In genomic region chr9:120841930-120842684, GRCh38 we compare ENCODE assay signal across 8 cellular contexts. TPM values are rescaled to one million over a fixed set of nuclear protein-coding genes. Genes with fewer than 3 reads are reported as not detected.
DNase-seq lines count a peak whose midpoint lies in the region; FAIRE-seq and TF ChIP-seq lines count a peak whose summit lies in the region.

No MANE protein-coding gene starts in this region.

- peak overlapping the region; percentile 89 for H3K4me2 ChIP-seq in astrocyte (ENCODE audit: low read length)

- H2AFZ ChIP-seq in astrocyte (ENCODE audit: low read depth, low read length) = peak overlapping the region; percentile 92

- peaks cover 14% of the 10 kb centered on the region for H3K4me1 ChIP-seq in astrocyte (ENCODE audit: insufficient read depth, low read length)
- H3K4me1 ChIP-seq in stomach = peaks cover 15 to 80% (median 45%) of the 10 kb centered on the region in 4 donors

- H3K9ac ChIP-seq in astrocyte (ENCODE audit: low read length) = peak overlapping the region; percentile 98

- DNase-seq in activated CD4-positive, alpha-beta T cell treated with anti-CD3 and anti-CD28 coated beads, Interleukin-2, amount 10 ng/mL, durations not matched to agents 7 days and 5 days = no peak
- DNase-seq in activated CD4-positive, alpha-beta T cell treated with anti-CD3 and anti-CD28 coated beads, Interleukin-2, amount 50 U/mL, for 1 hour = no peak
- DNase-seq in HS-27A (ENCODE audit: low read depth) = peak; percentile 7
- DNase-seq in astrocyte (ENCODE audit: low read depth) = peak; percentile 2
- DNase-seq in inferior parietal cortex (ENCODE audit: extremely low spot score) = peak; percentile 38
- DNase-seq in stomach = no peak
- no peak for DNase-seq in NCI-H2196 (lab: John Stamatoyannopoulos, UW; ENCODE audit: unreplicated experiment)
- no peak for DNase-seq in GM10266 (ENCODE audit: extremely low spot score)

- CTCF ChIA-PET in activated CD4-positive, alpha-beta T cell treated with anti-CD3 and anti-CD28 coated beads, Interleukin-2, amount 10 ng/mL, durations not matched to agents 7 days and 5 days (lab: Charles Lee) = no interaction called here

- no peaks in the 10 kb centered on the region for H3K9me3 Mint-ChIP-seq in activated CD4-positive, alpha-beta T cell treated with anti-CD3 and anti-CD28 coated beads, Interleukin-2, amount 10 ng/mL, durations not matched to agents 7 days and 5 days
- H3K9me3 Mint-ChIP-seq in astrocyte (ENCODE audit: unreplicated experiment) = peaks cover 2% of the 10 kb centered on the region

- no peaks in the 10 kb centered on the region for H3K27me3 ChIP-seq in astrocyte (ENCODE audit: insufficient read depth, low read length)
- no peaks in the 10 kb centered on the region for H3K27me3 ChIP-seq in stomach

- TF ChIP-seq CTCF in astrocyte (IDR thresholded peaks at IDR 0.05; ENCODE audit: insufficient read depth, low read depth, low read length) (no peak), stomach (IDR thresholded peaks at IDR 0.05) (no peak), GM10266 (IDR thresholded peaks at IDR 0.05; ENCODE audit: control insufficient read depth, insufficient read depth, low read depth, missing control alignments) (no peak)

- no peaks in the 10 kb centered on the region for H3K27me3 Mint-ChIP-seq in activated CD4-positive, alpha-beta T cell treated with anti-CD3 and anti-CD28 coated beads, Interleukin-2, amount 10 ng/mL, durations not matched to agents 7 days and 5 days
- no peaks in the 10 kb centered on the region for H3K27me3 Mint-ChIP-seq in astrocyte (ENCODE audit: low read depth, unreplicated experiment)

- WGBS in stomach, 5 donors = 28 to 55% (median 34%) methylated on average over 18 of the region's 18 CpGs

- intact Hi-C loops in stomach (cut with DNase I; ENCODE audit: low total_unique reads) = no loop called here

- peaks cover 18% of the 10 kb centered on the region for H4K20me1 ChIP-seq in astrocyte (ENCODE audit: insufficient read depth, low read length)

- peak overlapping the region; percentile 95 for H3K4me3 Mint-ChIP-seq in activated CD4-positive, alpha-beta T cell treated with anti-CD3 and anti-CD28 coated beads, Interleukin-2, amount 10 ng/mL, durations not matched to agents 7 days and 5 days
- peak overlapping the region; percentile 94 for H3K4me3 Mint-ChIP-seq in astrocyte (ENCODE audit: unreplicated experiment)

- H3K4me1 Mint-ChIP-seq in activated CD4-positive, alpha-beta T cell treated with anti-CD3 and anti-CD28 coated beads, Interleukin-2, amount 10 ng/mL, durations not matched to agents 7 days and 5 days = peaks cover 76% of the 10 kb centered on the region
- H3K4me1 Mint-ChIP-seq in astrocyte (ENCODE audit: low read depth, unreplicated experiment) = peaks cover 38% of the 10 kb centered on the region

- POLR2A ChIA-PET in activated CD4-positive, alpha-beta T cell treated with anti-CD3 and anti-CD28 coated beads, Interleukin-2, amount 10 ng/mL, durations not matched to agents 7 days and 5 days (lab: Charles Lee) = no interaction called here

- H3K36me3 ChIP-seq in astrocyte (ENCODE audit: insufficient read depth, low read length) = no peaks in the 10 kb centered on the region
- H3K36me3 ChIP-seq in stomach = peaks cover 0 to 29% (median 8%) of the 10 kb centered on the region in 4 donors

- peaks cover 69% of the 10 kb centered on the region for H3K79me2 ChIP-seq in astrocyte (ENCODE audit: insufficient read depth, low read length)

- no peak for TF ChIP-seq POLR2A in stomach (IDR thresholded peaks at IDR 0.05)

- FAIRE-seq in astrocyte (lab: Jason Lieb, UNC) = no peak

- peak overlapping the region; percentile 90 for H3K4me3 ChIP-seq in astrocyte (ENCODE audit: insufficient read depth, low read depth, low read length)
- H3K4me3 ChIP-seq in stomach = peak overlapping the region; percentile 75 to 92 (median 78)

- H3K9me3 ChIP-seq in astrocyte (ENCODE audit: insufficient read depth, low read depth, low read length) = no peaks in the 10 kb centered on the region
- H3K9me3 ChIP-seq in stomach = no peaks in the 10 kb centered on the region

- no peak for TF ChIP-seq EP300 in stomach (IDR thresholded peaks at IDR 0.05)

- H3K27ac ChIP-seq in astrocyte (ENCODE audit: low read depth, low read length) (peak overlapping the region; percentile 89), stomach (peak overlapping the region; percentile 81 to 97 (median 96))

- peak overlapping the region; percentile 98 for H3K27ac Mint-ChIP-seq in activated CD4-positive, alpha-beta T cell treated with anti-CD3 and anti-CD28 coated beads, Interleukin-2, amount 10 ng/mL, durations not matched to agents 7 days and 5 days
- H3K27ac Mint-ChIP-seq in astrocyte (ENCODE audit: unreplicated experiment) = peak overlapping the region; percentile 96

- H3K36me3 Mint-ChIP-seq in activated CD4-positive, alpha-beta T cell treated with anti-CD3 and anti-CD28 coated beads, Interleukin-2, amount 10 ng/mL, durations not matched to agents 7 days and 5 days (ENCODE audit: low read depth) = peaks cover 64% of the 10 kb centered on the region
- H3K36me3 Mint-ChIP-seq in astrocyte (ENCODE audit: low read depth, unreplicated experiment) = peaks cover 2% of the 10 kb centered on the region

RNA-seq across cellular contexts. Expression of gene PSMD5, which starts 0.6 kb away (rescaled TPM):
- total RNA-seq in activated CD4-positive, alpha-beta T cell treated with anti-CD3 and anti-CD28 coated beads, Interleukin-2, amount 10 ng/mL, durations not matched to agents 7 days and 5 days = 10 to 100 TPM; 35.3 to 50.9 TPM
- total RNA-seq in astrocyte (66.2 and 78.1 TPM in 2 replicates), stomach (10 to 100 TPM; 18.8 to 39.1 (median 28.4) TPM)
- 10 to 100 TPM; 14.8 to 18.5 (median 15.7) TPM for polyA plus RNA-seq in stomach

RNA-seq across cellular contexts. Expression of gene PHF19, which starts 34.9 kb away (rescaled TPM):
- 100 to 1,000 TPM; 331 to 351 TPM for total RNA-seq in activated CD4-positive, alpha-beta T cell treated with anti-CD3 and anti-CD28 coated beads, Interleukin-2, amount 10 ng/mL, durations not matched to agents 7 days and 5 days
- total RNA-seq in astrocyte (18.0 and 19.5 TPM in 2 replicates), stomach (100 to 1,000 TPM in 1 of 5 donors, 10 to 100 TPM in 4; 13.3 to 251 (median 26.8) TPM)
- 10 to 100 TPM; 10.7 to 28.3 (median 27.6) TPM for polyA plus RNA-seq in stomach

RNA-seq across cellular contexts. Expression of gene FBXW2, which starts 48.9 kb away (rescaled TPM):
- total RNA-seq in activated CD4-positive, alpha-beta T cell treated with anti-CD3 and anti-CD28 coated beads, Interleukin-2, amount 10 ng/mL, durations not matched to agents 7 days and 5 days = 10 to 100 TPM; 70.9 to 83.3 TPM
- total RNA-seq in astrocyte = 65.0 and 65.7 TPM in 2 replicates
- total RNA-seq in stomach = 10 to 100 TPM; 11.3 to 78.9 (median 31.2) TPM
- 10 to 100 TPM in 2 of 3 donors, 1 to 10 TPM in 1; 7.9 to 19.2 (median 16.7) TPM for polyA plus RNA-seq in stomach

Comparison
In these comparisons a context has a peak if more than half of its experiments do, and no peak if none do; other contexts are left out.
1. DNase-seq: peak in HS-27A (single experiment), astrocyte (single experiment) and inferior parietal cortex (single experiment); none in activated CD4-positive, alpha-beta T cell treated with anti-CD3 and anti-CD28 coated beads, Interleukin-2, amount 10 ng/mL, durations not matched to agents 7 days and 5 days (single experiment), activated CD4-positive, alpha-beta T cell treated with anti-CD3 and anti-CD28 coated beads, Interleukin-2, amount 50 U/mL, for 1 hour (single experiment), stomach (single experiment), NCI-H2196 (single experiment) and GM10266 (single experiment).